Comparison of ENCODE assay signal across 20 cellular contexts in the genomic region with DNA sequence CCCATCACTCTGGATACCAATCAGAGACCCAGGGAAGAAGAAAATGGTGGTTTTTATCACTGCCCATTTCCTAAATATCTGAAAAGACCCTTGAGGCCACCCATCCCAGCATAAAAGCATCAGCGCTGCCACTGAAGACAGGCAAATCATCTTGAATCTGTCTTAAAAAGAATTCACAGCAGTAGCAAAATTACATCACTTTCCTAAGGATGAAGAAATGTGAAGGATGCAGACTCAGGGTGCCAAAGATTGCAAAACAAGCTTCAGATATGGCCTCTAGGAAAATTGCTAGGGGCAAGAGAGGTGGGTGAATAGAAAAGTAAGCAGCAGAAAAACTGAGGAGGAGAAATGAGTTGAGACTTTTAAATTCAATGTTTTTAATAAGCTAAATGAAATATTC.
DNase-seq lines count a peak whose midpoint lies in the region; ATAC-seq and TF ChIP-seq lines count a peak whose summit lies in the region.
"Had no signal": no experiment of that assay in that cellular context is flagged by ENCODE, and none has a peak within 500 bp of the region (broad histone marks: within the 10 kb centered on the region; RNA-seq: fewer than 3 reads in every experiment).

No MANE protein-coding gene starts in this region.

- H3K27ac Mint-ChIP-seq in MCF 10A (ENCODE audit: low read depth, unreplicated experiment): no peak overlapping the region
- H3K27ac Mint-ChIP-seq: activated CD4-positive, alpha-beta T cell treated with anti-CD3 and anti-CD28 coated beads for 36 hours had no signal

- DNase-seq in MCF 10A (ENCODE audit: unreplicated experiment) (peak; percentile 59), mammary epithelial cell (no peak), SK-N-MC (ENCODE audit: low read depth, low spot score) (peak; percentile 57), fibroblast of villous mesenchyme (ENCODE audit: low read depth) (peak; percentile 54), aorta (no peak)
- DNase-seq in activated CD4-positive, alpha-beta T cell treated with anti-CD3 and anti-CD28 coated beads for 48 hours: no peak
- DNase-seq in activated naive CD4-positive, alpha-beta T cell treated with anti-CD3 and anti-CD28 coated beads, Interleukin-2, amount 50 U/mL, for 16 hours: no peak
- DNase-seq: 8988T; activated CD4-positive, alpha-beta T cell treated with anti-CD3 and anti-CD28 coated beads for 36 hours; activated CD8-positive, alpha-beta memory T cell treated with anti-CD3 and anti-CD28 coated beads, Interleukin-2, amount 50 U/mL, for 48 hours; activated gamma-delta T cell treated with Interleukin-2 at 50 U/mL for 16 hours; CD4-positive, alpha-beta memory T cell; naive thymus-derived CD4-positive, alpha-beta T cell; NCI-H187 treated with DMSO at 0.1 percent for 48 hours; OCI-M1; posterior cingulate gyrus; stimulated activated naive CD4-positive, alpha-beta T cell treated with Interleukin-2 at 50 U/mL for 16 hours had no signal

- H2AFZ ChIP-seq in mammary epithelial cell (ENCODE audit: low read depth, low read length): no peak overlapping the region

- H3K79me2 ChIP-seq in mammary epithelial cell (ENCODE audit: insufficient read depth, low read length): no peaks in the 10 kb centered on the region

- no peaks in the 10 kb centered on the region for H3K9me3 Mint-ChIP-seq in MCF 10A (ENCODE audit: unreplicated experiment)
- H3K9me3 Mint-ChIP-seq: CD4-positive, alpha-beta memory T cell; naive thymus-derived CD4-positive, alpha-beta T cell had no signal

- H4K20me1 ChIP-seq in mammary epithelial cell (ENCODE audit: insufficient read depth, low read length): no peaks in the 10 kb centered on the region

- intact Hi-C loops in MCF 10A (cut with micrococcal nuclease) (no loop called here), mammary epithelial cell (cut with micrococcal nuclease) (no loop called here), aorta (cut with DNase I) (no loop called here)

- no peak overlapping the region for H3K27ac ChIP-seq in mammary epithelial cell (ENCODE audit: insufficient read depth, low read depth, low read length)
- H3K27ac ChIP-seq in SK-N-MC: no peak overlapping the region
- H3K27ac ChIP-seq in aorta (ENCODE audit: low read depth in 1 of 2, low read length in 2 of 2): no peak overlapping the region
- H3K27ac ChIP-seq: ascending aorta, tibial nerve had no signal

- H3K4me1 ChIP-seq in mammary epithelial cell (ENCODE audit: insufficient read depth, low read length) (no peaks in the 10 kb centered on the region), aorta (ENCODE audit: control insufficient read depth in 1 of 2, insufficient read depth in 2 of 2, low read length in 2 of 2) (no peaks in the 10 kb centered on the region)
- H3K4me1 ChIP-seq: ascending aorta, tibial nerve had no signal

- no peaks in the 10 kb centered on the region for H3K27me3 Mint-ChIP-seq in MCF 10A (ENCODE audit: insufficient read depth, unreplicated experiment)
- H3K27me3 Mint-ChIP-seq: activated CD4-positive, alpha-beta T cell treated with anti-CD3 and anti-CD28 coated beads for 36 hours; CD4-positive, alpha-beta memory T cell; naive thymus-derived CD4-positive, alpha-beta T cell had no signal

- no peaks in the 10 kb centered on the region for H3K36me3 ChIP-seq in mammary epithelial cell (ENCODE audit: insufficient read depth, low read length)
- peaks cover 16% of the 10 kb centered on the region; the same call in 1 of the 2 replicates for H3K36me3 ChIP-seq in SK-N-MC (ENCODE audit: insufficient read depth, low read length)
- peaks cover 0 to 5% of the 10 kb centered on the region in 2 donors for H3K36me3 ChIP-seq in aorta (ENCODE audit: control insufficient read depth in 1 of 2, insufficient read depth in 2 of 2, low read length in 1 of 2)

- H3K4me3 Mint-ChIP-seq in MCF 10A (ENCODE audit: unreplicated experiment): no peak overlapping the region
- H3K4me3 Mint-ChIP-seq: activated CD4-positive, alpha-beta T cell treated with anti-CD3 and anti-CD28 coated beads for 36 hours; CD4-positive, alpha-beta memory T cell; naive thymus-derived CD4-positive, alpha-beta T cell had no signal

- H3K4me3 ChIP-seq in mammary epithelial cell (replicated peaks in 1 of 3; ENCODE audit: insufficient read depth in 1 of 3, low read depth in 2 of 3, low read length in 3 of 3): no peak overlapping the region
- H3K4me3 ChIP-seq in SK-N-MC: no peak overlapping the region
- no peak overlapping the region for H3K4me3 ChIP-seq in fibroblast of villous mesenchyme (ENCODE audit: low read depth, low read length)
- no peak overlapping the region for H3K4me3 ChIP-seq in aorta (ENCODE audit: low read length in 2 of 2)
- H3K4me3 ChIP-seq: ascending aorta, tibial nerve had no signal

- CTCF ChIA-PET in MCF 10A (lab: Yijun Ruan, JAX) (interaction anchor here (0.6 to 1.3 kb wide), 3 partner anchors 70 to 1840 kb away, joined by 3 to 5 read pairs (median 4); a partner anchor contains a TSS), mammary epithelial cell (lab: Charles Lee; ENCODE audit: low non-redundant PET) (no interaction called here)

- POLR2A ChIA-PET in MCF 10A (lab: Yijun Ruan, JAX): interaction anchor here (0.5 to 0.8 kb wide), 2 partner anchors 17 to 26 kb away, joined by 3 to 4 read pairs; no protein-coding TSS in a partner anchor

- H3K27me3 ChIP-seq in mammary epithelial cell (ENCODE audit: insufficient read depth, low read length) (no peaks in the 10 kb centered on the region), aorta (ENCODE audit: control insufficient read depth in 1 of 2, insufficient read depth in 2 of 2, low read length in 1 of 2) (no peaks in the 10 kb centered on the region)
- H3K27me3 ChIP-seq: ascending aorta, tibial nerve had no signal

- no peak overlapping the region for H3K9ac ChIP-seq in mammary epithelial cell (ENCODE audit: insufficient read depth, low read length)
- no peak overlapping the region for H3K9ac ChIP-seq in SK-N-MC (ENCODE audit: insufficient read length)

- dilution Hi-C loops in mammary epithelial cell (cut with HindIII; ENCODE audit: low sequenced_read_pairs): no loop called here

- peaks cover 6% of the 10 kb centered on the region for H3K4me1 Mint-ChIP-seq in MCF 10A (ENCODE audit: insufficient read depth, unreplicated experiment)
- H3K4me1 Mint-ChIP-seq: activated CD4-positive, alpha-beta T cell treated with anti-CD3 and anti-CD28 coated beads for 36 hours; CD4-positive, alpha-beta memory T cell had no signal

- no peak overlapping the region for H3K4me2 ChIP-seq in mammary epithelial cell (ENCODE audit: insufficient read depth, low read depth, low read length)

- ATAC-seq in aorta (ENCODE audit: low FRiP score) (peak; percentile 64), GM18870 (IDR thresholded peaks at IDR 0.05; ENCODE audit: unreplicated experiment) (no peak)
- ATAC-seq: activated CD4-positive, alpha-beta T cell treated with anti-CD3 and anti-CD28 coated beads for 36 hours; naive thymus-derived CD4-positive, alpha-beta T cell had no signal

- TF ChIP-seq CTCF in MCF 10A (IDR thresholded peaks at IDR 0.05; ENCODE audit: unreplicated experiment) (no peak), mammary epithelial cell (conservative IDR thresholded peaks at IDR 0.05 in 1 of 2, IDR thresholded peaks at IDR 0.05 in 1 of 2; ENCODE audit: extremely low read depth in 1 of 2, insufficient read depth in 1 of 2, low read depth in 1 of 2, low read length in 2 of 2) (no peak), fibroblast of villous mesenchyme (IDR thresholded peaks at IDR 0.05; ENCODE audit: insufficient read depth, low read depth, low read length) (no peak)

- H3K36me3 Mint-ChIP-seq in MCF 10A (ENCODE audit: insufficient read depth, unreplicated experiment): peaks cover 48% of the 10 kb centered on the region

- WGBS in mammary epithelial cell (ENCODE audit: low coverage, missing lambda C conversion rate): 100% methylated on average over 1 of the region's 1 CpG
- 95 to 98% methylated on average over 1 of the region's 1 CpG for WGBS in aorta, 2 donors

- H3K9me3 ChIP-seq in mammary epithelial cell (replicated peaks; ENCODE audit: insufficient read depth, low read length) (no peaks in the 10 kb centered on the region), SK-N-MC (ENCODE audit: low read depth, low read length) (no peaks in the 10 kb centered on the region), aorta (ENCODE audit: control insufficient read depth, low read length) (no peaks in the 10 kb centered on the region)
- H3K9me3 ChIP-seq: ascending aorta, tibial nerve had no signal

- in situ Hi-C loops in mammary epithelial cell (cut with MboI; ENCODE audit: low sequenced_read_pairs in 2 of 2): loop anchor here (25.0 kb wide), 1 partner anchor 288 kb away; a partner anchor contains a TSS

- BruUV-seq in MCF 10A (replicated peaks; lab: Mats Ljungman, UMichigan) (no TSS peak), mammary epithelial cell (replicated peaks; lab: Mats Ljungman, UMichigan) (no TSS peak)

Comparison
In these comparisons a context has a peak if more than half of its experiments do, and no peak if none do; other contexts are left out.
1. DNase-seq: peak in MCF 10A (single experiment), SK-N-MC (single experiment) and fibroblast of villous mesenchyme (single experiment); none in mammary epithelial cell (single experiment), aorta (0 of 2), activated CD4-positive, alpha-beta T cell treated with anti-CD3 and anti-CD28 coated beads for 48 hours (single experiment) and activated naive CD4-positive, alpha-beta T cell treated with anti-CD3 and anti-CD28 coated beads, Interleukin-2, amount 50 U/mL, for 16 hours (single experiment).